Comparison of ENCODE assay signal across 8 cellular contexts in genomic region chr16:67030221-67030962, GRCh38. TPM values are rescaled to one million over a fixed set of nuclear protein-coding genes. Genes with fewer than 3 reads are reported as not detected.
A peak's percentile ranks its signal among the peaks of the same experiment; 100 is the strongest.
DNase-seq lines count a peak whose midpoint lies in the region; ATAC-seq and TF ChIP-seq lines count a peak whose summit lies in the region.

No MANE protein-coding gene starts in this region.

- H3F3A ChIP-seq in Loucy (ENCODE audit: low read depth): no peaks in the 10 kb centered on the region

- no peaks in the 10 kb centered on the region for H3K9me3 Mint-ChIP-seq in nephron

- peaks cover 16 to 54% (median 49%) of the 10 kb centered on the region in 11 experiments for H3K36me3 ChIP-seq in BLaER1 treated with 17β-estradiol and CSF1 and Interleukin-3, amounts not matched to agents 10 nM and 100 nM
- H3K36me3 ChIP-seq in Loucy (ENCODE audit: insufficient read depth, low read length): no peaks in the 10 kb centered on the region

- peak in 1 of 10 donors; percentile 23 for DNase-seq in dorsolateral prefrontal cortex
- DNase-seq in NCI-H774 (lab: John Stamatoyannopoulos, UW): no peak
- DNase-seq in effector CD8-positive, alpha-beta T cell (lab: John Stamatoyannopoulos, UW): no peak
- DNase-seq in NCI-H2081 treated with DMSO at 0.1 percent for 48 hours (lab: John Stamatoyannopoulos, UW): no peak

- H3K9me2 ChIP-seq in Loucy (replicated peaks; ENCODE audit: low read depth, low read length): no peaks in the 10 kb centered on the region

- intact Hi-C loops in dorsolateral prefrontal cortex (cut with DNase I): loop anchor here in 1 of 2 donors (5.0 kb wide), 1 partner anchor 77 kb away; the partner anchor contains the start of gene PHAF1

- H3K9me3 ChIP-seq in BLaER1 treated with 17β-estradiol and CSF1 and Interleukin-3, amounts not matched to agents 10 nM and 100 nM (replicated peaks in 1 of 11): no peaks in the 10 kb centered on the region
- H3K9me3 ChIP-seq in Loucy (ENCODE audit: insufficient read depth, low read depth, low read length): no peaks in the 10 kb centered on the region

- no peaks in the 10 kb centered on the region for H3K27me3 ChIP-seq in BLaER1 treated with 17β-estradiol and CSF1 and Interleukin-3, amounts not matched to agents 10 nM and 100 nM
- H3K27me3 ChIP-seq in Loucy (ENCODE audit: insufficient read depth, low read length, poor library complexity, severe bottlenecking) (no peaks in the 10 kb centered on the region), dorsolateral prefrontal cortex (no peaks in the 10 kb centered on the region)

- H3K27ac ChIP-seq in BLaER1 treated with 17β-estradiol and CSF1 and Interleukin-3, amounts not matched to agents 10 nM and 100 nM: peak overlapping the region; percentile 90 to 100 (median 98); a peak in 21 of 22 replicates
- peak overlapping the region in 55 of 59 donors; percentile 77 to 99 (median 96) for H3K27ac ChIP-seq in dorsolateral prefrontal cortex

- H3K36me3 Mint-ChIP-seq in nephron (ENCODE audit: low read depth): peaks cover 25% of the 10 kb centered on the region

- H3K79me2 ChIP-seq in Loucy (ENCODE audit: insufficient read depth, low read length): peaks cover 68% of the 10 kb centered on the region

- TF ChIP-seq CTCF in Loucy (conservative IDR thresholded peaks at IDR 0.05; ENCODE audit: low read length): no peak
- TF ChIP-seq CTCF in dorsolateral prefrontal cortex (IDR thresholded peaks at IDR 0.05 in 54 of 56, conservative IDR thresholded peaks at IDR 0.05 in 2 of 56; ENCODE audit: low read depth in 1 of 56, partially characterized antibody in 56 of 56): no peak
- no peak for TF ChIP-seq CTCF in nephron (IDR thresholded peaks at IDR 0.05; ENCODE audit: unreplicated experiment in 3 of 3)

- peaks cover 55 to 60% (median 56%) of the 10 kb centered on the region in 11 experiments for H4K20me1 ChIP-seq in BLaER1 treated with 17β-estradiol and CSF1 and Interleukin-3, amounts not matched to agents 10 nM and 100 nM
- peaks cover 50% of the 10 kb centered on the region for H4K20me1 ChIP-seq in Loucy (ENCODE audit: insufficient read depth, low read length, poor library complexity, severe bottlenecking)

- peaks cover 46% of the 10 kb centered on the region for H3K4me1 Mint-ChIP-seq in nephron

- H2AFZ ChIP-seq in Loucy (ENCODE audit: low read length): no peak overlapping the region

- ATAC-seq in GM21619 (IDR thresholded peaks at IDR 0.05; ENCODE audit: unreplicated experiment): no peak

- H3K27ac Mint-ChIP-seq in nephron: peak overlapping the region; percentile 83 to 93 (median 92)

- peak overlapping the region; percentile 92 to 100 (median 99) for H3K9ac ChIP-seq in BLaER1 treated with 17β-estradiol and CSF1 and Interleukin-3, amounts not matched to agents 10 nM and 100 nM
- H3K9ac ChIP-seq in Loucy (ENCODE audit: low read depth, low read length, poor library complexity, severe bottlenecking): peak overlapping the region; percentile 86

- H3K4me3 ChIP-seq in BLaER1 treated with 17β-estradiol and CSF1 and Interleukin-3, amounts not matched to agents 10 nM and 100 nM: peak overlapping the region; percentile 70 to 100 (median 92)
- H3K4me3 ChIP-seq in Loucy (ENCODE audit: low read length, poor library complexity, severe bottlenecking) (peak overlapping the region; percentile 83), dorsolateral prefrontal cortex (peak overlapping the region; percentile 68 to 98 (median 88))

- peak overlapping the region; percentile 87 to 98 (median 95) for H3K4me2 ChIP-seq in BLaER1 treated with 17β-estradiol and CSF1 and Interleukin-3, amounts not matched to agents 10 nM and 100 nM
- H3K4me2 ChIP-seq in Loucy (ENCODE audit: low read depth, low read length, poor library complexity, severe bottlenecking): peak overlapping the region; percentile 77

- H3K4me3 Mint-ChIP-seq in nephron: peak overlapping the region; percentile 91 to 96 (median 94)

- H3K4me1 ChIP-seq in BLaER1 treated with 17β-estradiol and CSF1 and Interleukin-3, amounts not matched to agents 10 nM and 100 nM: peaks cover 63 to 80% (median 68%) of the 10 kb centered on the region in 10 experiments
- peaks cover 48% of the 10 kb centered on the region for H3K4me1 ChIP-seq in Loucy (ENCODE audit: insufficient read depth, low read length, poor library complexity, severe bottlenecking)

- H3K27me3 Mint-ChIP-seq in nephron (ENCODE audit: low read depth): no peaks in the 10 kb centered on the region

RNA-seq across cellular contexts. Expression of gene CBFB, which starts 1.4 kb away (rescaled TPM):
- 10 to 100 TPM; 16.0 to 71.3 (median 36.7) TPM for total RNA-seq in dorsolateral prefrontal cortex

RNA-seq across cellular contexts. Expression of gene CES4A, which starts 42.0 kb away (rescaled TPM):
- 100 to 1,000 TPM in 75 of 120 experiments, 10 to 100 TPM in 45; 46.0 to 216 (median 110) TPM for total RNA-seq in dorsolateral prefrontal cortex
